In the genomic region with DNA sequence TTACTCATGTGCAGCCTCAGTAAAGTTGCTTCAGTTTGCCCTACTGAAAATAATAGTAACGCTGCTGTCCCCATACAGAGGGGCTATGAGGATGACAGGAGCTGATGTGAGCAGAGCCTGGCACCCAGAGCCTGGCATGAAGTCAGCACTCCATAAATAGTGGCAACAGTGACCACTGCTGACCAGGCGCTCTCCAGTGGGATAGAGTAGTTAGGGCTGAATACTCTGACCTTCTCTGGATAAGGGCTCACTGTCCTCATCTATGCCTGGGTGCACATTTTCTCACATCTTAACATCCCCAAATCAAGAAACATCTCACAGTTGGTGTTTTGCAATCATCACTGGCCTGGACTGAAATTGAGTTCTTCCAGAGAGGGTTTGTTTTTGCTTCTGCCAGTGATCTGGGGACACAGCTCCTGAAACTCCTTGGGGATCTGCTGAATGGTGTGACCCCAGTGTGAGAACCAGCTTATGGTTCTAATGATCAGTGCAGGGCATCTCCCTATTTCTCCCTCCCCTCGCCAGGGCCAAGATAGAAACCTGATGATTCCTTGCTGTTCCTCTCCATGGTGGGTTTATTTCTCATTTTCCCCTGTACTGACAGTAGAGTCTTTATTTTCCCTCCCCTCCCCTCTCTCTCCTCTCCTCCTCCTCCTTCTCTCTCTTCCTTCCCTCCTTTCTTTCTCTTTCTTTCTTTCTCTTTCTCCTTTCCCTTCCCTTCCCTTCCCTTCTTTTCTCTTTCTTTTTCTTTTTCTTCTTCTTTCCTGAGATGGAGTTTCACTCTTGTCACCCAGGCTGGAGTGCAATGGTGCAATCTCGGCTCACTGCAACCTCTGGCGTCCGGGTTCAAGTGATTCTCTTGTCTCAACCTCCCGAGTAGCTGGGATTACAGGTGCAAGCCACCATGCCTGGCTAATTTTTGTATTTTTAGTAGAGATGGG, we compare ENCODE assay signal across 1 cellular context.
TF ChIP-seq lines count a peak whose summit lies in the region.

No MANE protein-coding gene starts in this region.

TF ChIP-seq in IMR-90, 13 proteins besides CTCF, POLR2A, EP300 and RAD21 (continued from another document):
- TF ChIP-seq MAFK (IDR thresholded peaks at IDR 0.05; ENCODE audit: low read depth, low read length), result no peak
- TF ChIP-seq SMC3 (IDR thresholded peaks at IDR 0.05; ENCODE audit: low read depth, low read length), result no peak
- no peak for TF ChIP-seq RFX5 (IDR thresholded peaks at IDR 0.05; ENCODE audit: low read depth, low read length)
- TF ChIP-seq CEBPB (IDR thresholded peaks at IDR 0.05; ENCODE audit: low read depth, low read length), result no peak
